Comparison of ENCODE assay signal across 8 cellular contexts in genomic region chr10:93495654-93496321, GRCh38. TPM values are rescaled to one million over a fixed set of nuclear protein-coding genes. Genes with fewer than 3 reads are reported as not detected.
DNase-seq lines count a peak whose midpoint lies in the region; ATAC-seq, FAIRE-seq and TF ChIP-seq lines count a peak whose summit lies in the region.

No MANE protein-coding gene starts in this region.

- TF ChIP-seq EP300 in A549 (IDR thresholded peaks at IDR 0.05): no peak

- WGBS in A549 (ENCODE audit: missing lambda C conversion rate): under 1% methylated on average over 28 of the region's 28 CpGs

- H3K27ac ChIP-seq in A549 (peak overlapping the region; percentile 51 to 87), cardiac muscle cell (peak overlapping the region; percentile 35)

- ATAC-seq in A549 (peak; percentile 68 to 69), HG02759 (IDR thresholded peaks at IDR 0.05; ENCODE audit: unreplicated experiment) (peak; percentile 13)

- TF ChIP-seq RAD21 in A549 (conservative IDR thresholded peaks at IDR 0.05 in 1 of 2, IDR thresholded peaks at IDR 0.05 in 1 of 2): no peak

- peaks cover 18% of the 10 kb centered on the region for H3K4me1 ChIP-seq in A549
- H3K4me1 ChIP-seq in cardiac muscle cell (ENCODE audit: low read depth): no peaks in the 10 kb centered on the region

- peak overlapping the region; percentile 48 for H3K4me3 ChIP-seq in A549
- H3K4me3 ChIP-seq in GM12864 (ENCODE audit: low read depth, low read length): peak overlapping the region; percentile 96
- H3K4me3 ChIP-seq in cardiac muscle cell: peak overlapping the region; percentile 58
- peak overlapping the region; percentile 92 for H3K4me3 ChIP-seq in retinal pigment epithelial cell (ENCODE audit: low read length)

- DNase-seq in A549 (ENCODE audit: low read depth in 1 of 2, low spot score in 1 of 2): peak; percentile 46 to 53
- no peak for DNase-seq in GM12864 (ENCODE audit: low read depth)
- peak; percentile 20 for DNase-seq in NCI-H128 (lab: John Stamatoyannopoulos, UW; ENCODE audit: unreplicated experiment)
- peak; percentile 18 for DNase-seq in activated CD8-positive, alpha-beta memory T cell treated with anti-CD3 and anti-CD28 coated beads, Interleukin-2, amount 50 U/mL, for 4 hours
- DNase-seq in cardiac muscle cell (ENCODE audit: low read depth in 1 of 2, low spot score in 1 of 2): peak; percentile 51 to 58
- no peak for DNase-seq in retinal pigment epithelial cell (ENCODE audit: low read depth)
- DNase-seq in KBM-7: no peak

- CTCF ChIA-PET in A549 (lab: Yijun Ruan, JAX): interaction anchor here (0.7 to 3.5 kb wide), 10 partner anchors 10 to 610 kb away, joined by 3 to 28 read pairs (median 4); partner anchors contain the start of gene MYOF

- TF ChIP-seq CTCF in A549 (IDR thresholded peaks at IDR 0.05) (no peak), GM12864 (IDR thresholded peaks at IDR 0.05; ENCODE audit: low read depth, low read length, missing control alignments) (no peak), cardiac muscle cell (IDR thresholded peaks at IDR 0.05; ENCODE audit: low read depth, low read length) (no peak), retinal pigment epithelial cell (conservative IDR thresholded peaks at IDR 0.05; ENCODE audit: low read depth, low read length) (no peak)

- peak overlapping the region; percentile 78 for H3K4me2 ChIP-seq in A549

- FAIRE-seq in A549 (lab: Jason Lieb, UNC): no peak

- H3K9me3 ChIP-seq in A549 (no peaks in the 10 kb centered on the region), cardiac muscle cell (ENCODE audit: low read depth) (no peaks in the 10 kb centered on the region)

- no peaks in the 10 kb centered on the region for H3K27me3 ChIP-seq in cardiac muscle cell

- POLR2A ChIA-PET in A549 (lab: Yijun Ruan, JAX): interaction anchor here (0.6 to 1.8 kb wide), 8 partner anchors 8 to 115 kb away, joined by 3 to 12 read pairs (median 4); partner anchors contain the start of gene MYOF

- TF ChIP-seq POLR2A in A549 (IDR thresholded peaks at IDR 0.05; ENCODE audit: low read length): no peak

- in situ Hi-C loops in KBM-7 (cut with MboI; ENCODE audit: low pct_unique_long_range_greater_than_20kb, low sequenced_read_pairs): no loop called here

- no peaks in the 10 kb centered on the region for H3K36me3 ChIP-seq in cardiac muscle cell

TF ChIP-seq in A549, 52 proteins besides CTCF, POLR2A, EP300 and RAD21:
- no peak for TF ChIP-seq ZSCAN20 (CRISPR knock-in tag; IDR thresholded peaks at IDR 0.05)
- peak in 1 of 2 experiments; percentile 10; a peak in 1 of 4 replicates for TF ChIP-seq CEBPB (IDR thresholded peaks at IDR 0.05)

RNA-seq across cellular contexts. Expression of gene CEP55, which starts 0.6 kb away (rescaled TPM):
- 63.5 and 87.0 TPM in 2 replicates for polyA plus RNA-seq in A549 (2011; rRNA removed)
- polyA plus RNA-seq in A549 (2012; cell fraction: cytosol; rRNA removed): 24.7 and 26.7 TPM in 2 replicates
- 12.1 and 18.0 TPM in 2 replicates for polyA plus RNA-seq in A549 (2012; cell fraction: nucleus; rRNA removed)
- polyA plus RNA-seq in A549 (2017; fragmentation: RNase III; extraction: RNeasy Plus Mini Kit Qiagen cat#74134 plus additional on column Dnase treatment): 51.2 to 57.9 TPM (median 52.4 TPM) in 3 replicates
- polyA minus RNA-seq in A549 (2011; rRNA and poly(A)+ RNA removed): 12.0 and 13.0 TPM in 2 replicates
- total RNA-seq in cardiac muscle cell: 2.8 and 23.8 TPM in 2 replicates
- polyA plus RNA-seq in cardiac muscle cell: 3.1 and 25.9 TPM in 2 replicates

RNA-seq across cellular contexts. Expression of gene MYOF, which starts 13.7 kb away (rescaled TPM):
- polyA plus RNA-seq in A549 (2011; rRNA removed) (229 and 265 TPM in 2 replicates), A549 (2017; fragmentation: RNase III; extraction: RNeasy Plus Mini Kit Qiagen cat#74134 plus additional on column Dnase treatment) (190 to 217 TPM (median 191 TPM) in 3 replicates), cardiac muscle cell (9.6 and 13.4 TPM in 2 replicates)
- 117 TPM in 2 replicates for polyA plus RNA-seq in A549 (2012; cell fraction: cytosol; rRNA removed)
- polyA plus RNA-seq in A549 (2012; cell fraction: nucleus; rRNA removed): 127 and 200 TPM in 2 replicates
- polyA minus RNA-seq in A549 (2011; rRNA and poly(A)+ RNA removed): 195 and 221 TPM in 2 replicates
- 18.1 and 22.4 TPM in 2 replicates for total RNA-seq in cardiac muscle cell

Comparison
In these comparisons a context has a peak if more than half of its experiments do, and no peak if none do; other contexts are left out.
1. DNase-seq: peak in A549 (2 of 2), NCI-H128 (single experiment), activated CD8-positive, alpha-beta memory T cell treated with anti-CD3 and anti-CD28 coated beads, Interleukin-2, amount 50 U/mL, for 4 hours (single experiment) and cardiac muscle cell (2 of 2); none in GM12864 (single experiment), retinal pigment epithelial cell (single experiment) and KBM-7 (single experiment).
2. Peak in every context shown above with its lines, with median percentiles within 50 percentile points of each other: H3K4me3 ChIP-seq.